Comparison of ENCODE assay signal across 8 cellular contexts in the genomic region with DNA sequence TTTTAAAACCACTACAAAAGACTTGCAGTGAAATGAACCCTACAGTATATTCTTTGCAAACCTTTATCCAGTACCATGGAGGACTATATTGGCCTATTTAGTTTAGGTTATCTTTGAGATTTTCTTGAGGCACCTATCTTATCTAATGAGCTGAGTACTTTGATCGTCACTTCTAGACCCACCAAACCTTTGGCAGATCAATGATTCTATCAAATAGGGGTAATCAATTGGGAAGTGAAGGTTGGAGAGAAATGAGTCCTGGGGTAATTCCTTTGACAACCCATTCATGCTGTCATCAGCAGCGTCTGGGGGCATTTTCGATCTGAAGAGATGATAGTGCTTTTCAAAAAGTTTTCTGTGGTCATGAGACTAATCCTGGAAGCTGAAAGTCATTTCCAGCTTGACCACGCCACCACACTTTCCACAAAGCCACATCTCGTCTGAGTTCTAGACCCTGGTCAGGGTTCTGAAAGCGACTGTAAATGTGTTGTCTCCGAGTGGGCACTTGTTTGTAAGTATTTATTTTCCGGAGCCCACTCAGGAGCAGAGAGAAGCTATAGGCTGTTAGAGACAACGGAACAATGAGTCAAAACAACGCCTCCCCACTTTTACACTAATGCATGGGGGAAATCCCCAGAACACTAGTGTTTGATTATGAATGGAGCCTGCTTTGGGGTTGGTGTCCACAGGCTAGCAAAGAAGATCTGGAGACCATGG. TPM values are rescaled to one million over a fixed set of nuclear protein-coding genes. Genes with fewer than 3 reads are reported as not detected.
DNase-seq lines count a peak whose midpoint lies in the region; ATAC-seq and TF ChIP-seq lines count a peak whose summit lies in the region.

No MANE protein-coding gene starts in this region.

- no peaks in the 10 kb centered on the region for H3K9me3 ChIP-seq in heart right ventricle

- DNase-seq in GM19238 (ENCODE audit: insufficient read length, low spot score): peak; percentile 39
- DNase-seq in activated T-cell treated with anti-CD3 and anti-CD28 coated beads for 24 hours (ENCODE audit: low read depth): peak; percentile 69
- DNase-seq in stimulated activated CD8-positive, alpha-beta memory T cell treated with anti-CD3 and anti-CD28 coated beads, Interleukin-15, amount 100 ng/mL, for 4 hours (ENCODE audit: low read depth in 2 of 2): peak; percentile 45 to 49
- DNase-seq in heart right ventricle: no peak
- no peak for DNase-seq in WTC11 (ENCODE audit: low spot score)
- DNase-seq in AML-193 (lab: John Stamatoyannopoulos, UW): no peak
- no peak for DNase-seq in NCI-H1694 treated with DMSO at 0.1 percent for 48 hours (lab: John Stamatoyannopoulos, UW)

- H3K36me3 Mint-ChIP-seq in WTC11: no peaks in the 10 kb centered on the region

- peaks cover 0 to 58% (median 42%) of the 10 kb centered on the region in 9 donors for H3K4me1 ChIP-seq in heart right ventricle

- ATAC-seq in HG03097 (IDR thresholded peaks at IDR 0.05; ENCODE audit: low FRiP score, unreplicated experiment) (peak; percentile 38), heart right ventricle (no peak), WTC11 (no peak)

- H3K4me3 ChIP-seq in heart right ventricle: no peak overlapping the region

- H3K27ac ChIP-seq in heart right ventricle: no peak overlapping the region

- peaks cover 49% of the 10 kb centered on the region for H3K27me3 Mint-ChIP-seq in WTC11 (ENCODE audit: low read depth)

- TF ChIP-seq CTCF in heart right ventricle (IDR thresholded peaks at IDR 0.05): no peak
- TF ChIP-seq CTCF in WTC11 (IDR thresholded peaks at IDR 0.05): no peak

- POLR2A ChIA-PET in WTC11 (lab: Charles Lee): no interaction called here

- H3K27ac Mint-ChIP-seq in WTC11: no peak overlapping the region

- no peaks in the 10 kb centered on the region for H3K9me3 Mint-ChIP-seq in WTC11

- peaks cover 33% of the 10 kb centered on the region for H3K4me1 Mint-ChIP-seq in WTC11

- CTCF ChIA-PET in WTC11 (lab: Charles Lee): interaction anchor here (0.6 to 1.6 kb wide), 2 partner anchors 9 to 201 kb away, joined by 3 to 4 read pairs; no protein-coding TSS in a partner anchor

- H3K36me3 ChIP-seq in heart right ventricle: peaks cover 0 to 31% (median 0%) of the 10 kb centered on the region in 9 donors

- H3K4me3 Mint-ChIP-seq in WTC11: no peak overlapping the region

- intact Hi-C loops in heart right ventricle (cut with DNase I): loop anchor here in 7 of 10 donors (10.0 kb wide), 4 partner anchors 197 to 377 kb away; no protein-coding TSS in a partner anchor

- 92 to 95% methylated on average over 10 of the region's 10 CpGs for WGBS in heart right ventricle, 2 donors

- peaks cover 0 to 31% (median 23%) of the 10 kb centered on the region in 7 donors for H3K27me3 ChIP-seq in heart right ventricle

TF ChIP-seq in WTC11, 78 proteins besides CTCF, POLR2A, EP300 and RAD21 (continues in another document):
- TF ChIP-seq, protein P1, sequence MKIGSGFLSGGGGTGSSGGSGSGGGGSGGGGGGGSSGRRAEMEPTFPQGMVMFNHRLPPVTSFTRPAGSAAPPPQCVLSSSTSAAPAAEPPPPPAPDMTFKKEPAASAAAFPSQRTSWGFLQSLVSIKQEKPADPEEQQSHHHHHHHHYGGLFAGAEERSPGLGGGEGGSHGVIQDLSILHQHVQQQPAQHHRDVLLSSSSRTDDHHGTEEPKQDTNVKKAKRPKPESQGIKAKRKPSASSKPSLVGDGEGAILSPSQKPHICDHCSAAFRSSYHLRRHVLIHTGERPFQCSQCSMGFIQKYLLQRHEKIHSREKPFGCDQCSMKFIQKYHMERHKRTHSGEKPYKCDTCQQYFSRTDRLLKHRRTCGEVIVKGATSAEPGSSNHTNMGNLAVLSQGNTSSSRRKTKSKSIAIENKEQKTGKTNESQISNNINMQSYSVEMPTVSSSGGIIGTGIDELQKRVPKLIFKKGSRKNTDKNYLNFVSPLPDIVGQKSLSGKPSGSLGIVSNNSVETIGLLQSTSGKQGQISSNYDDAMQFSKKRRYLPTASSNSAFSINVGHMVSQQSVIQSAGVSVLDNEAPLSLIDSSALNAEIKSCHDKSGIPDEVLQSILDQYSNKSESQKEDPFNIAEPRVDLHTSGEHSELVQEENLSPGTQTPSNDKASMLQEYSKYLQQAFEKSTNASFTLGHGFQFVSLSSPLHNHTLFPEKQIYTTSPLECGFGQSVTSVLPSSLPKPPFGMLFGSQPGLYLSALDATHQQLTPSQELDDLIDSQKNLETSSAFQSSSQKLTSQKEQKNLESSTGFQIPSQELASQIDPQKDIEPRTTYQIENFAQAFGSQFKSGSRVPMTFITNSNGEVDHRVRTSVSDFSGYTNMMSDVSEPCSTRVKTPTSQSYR (CRISPR knock-in tag; IDR thresholded peaks at IDR 0.05): no peak
- TF ChIP-seq ZNF396 (CRISPR knock-in tag; IDR thresholded peaks at IDR 0.05; ENCODE audit: borderline replicate concordance): no peak
- TF ChIP-seq, protein P2, sequence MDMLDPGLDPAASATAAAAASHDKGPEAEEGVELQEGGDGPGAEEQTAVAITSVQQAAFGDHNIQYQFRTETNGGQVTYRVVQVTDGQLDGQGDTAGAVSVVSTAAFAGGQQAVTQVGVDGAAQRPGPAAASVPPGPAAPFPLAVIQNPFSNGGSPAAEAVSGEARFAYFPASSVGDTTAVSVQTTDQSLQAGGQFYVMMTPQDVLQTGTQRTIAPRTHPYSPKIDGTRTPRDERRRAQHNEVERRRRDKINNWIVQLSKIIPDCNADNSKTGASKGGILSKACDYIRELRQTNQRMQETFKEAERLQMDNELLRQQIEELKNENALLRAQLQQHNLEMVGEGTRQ (CRISPR knock-in tag; IDR thresholded peaks at IDR 0.05): no peak
- TF ChIP-seq NFATC4 (CRISPR knock-in tag; IDR thresholded peaks at IDR 0.05): no peak
- TF ChIP-seq HMGA2 (CRISPR knock-in tag; IDR thresholded peaks at IDR 0.05): no peak
- no peak for TF ChIP-seq TP53 (CRISPR knock-in tag; IDR thresholded peaks at IDR 0.05)
- TF ChIP-seq, protein P3, sequence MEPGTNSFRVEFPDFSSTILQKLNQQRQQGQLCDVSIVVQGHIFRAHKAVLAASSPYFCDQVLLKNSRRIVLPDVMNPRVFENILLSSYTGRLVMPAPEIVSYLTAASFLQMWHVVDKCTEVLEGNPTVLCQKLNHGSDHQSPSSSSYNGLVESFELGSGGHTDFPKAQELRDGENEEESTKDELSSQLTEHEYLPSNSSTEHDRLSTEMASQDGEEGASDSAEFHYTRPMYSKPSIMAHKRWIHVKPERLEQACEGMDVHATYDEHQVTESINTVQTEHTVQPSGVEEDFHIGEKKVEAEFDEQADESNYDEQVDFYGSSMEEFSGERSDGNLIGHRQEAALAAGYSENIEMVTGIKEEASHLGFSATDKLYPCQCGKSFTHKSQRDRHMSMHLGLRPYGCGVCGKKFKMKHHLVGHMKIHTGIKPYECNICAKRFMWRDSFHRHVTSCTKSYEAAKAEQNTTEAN (CRISPR knock-in tag; IDR thresholded peaks at IDR 0.05): no peak
- TF ChIP-seq NR2C2 (CRISPR knock-in tag; IDR thresholded peaks at IDR 0.05): no peak
- TF ChIP-seq RORB (CRISPR knock-in tag; IDR thresholded peaks at IDR 0.05): no peak
- no peak for TF ChIP-seq ESRRA (CRISPR knock-in tag; IDR thresholded peaks at IDR 0.05; ENCODE audit: borderline replicate concordance)
- TF ChIP-seq ZNF416 (CRISPR knock-in tag; IDR thresholded peaks at IDR 0.05): no peak
- no peak for TF ChIP-seq SMAD3 (CRISPR knock-in tag; IDR thresholded peaks at IDR 0.05; ENCODE audit: borderline replicate concordance)
- TF ChIP-seq, protein P4, sequence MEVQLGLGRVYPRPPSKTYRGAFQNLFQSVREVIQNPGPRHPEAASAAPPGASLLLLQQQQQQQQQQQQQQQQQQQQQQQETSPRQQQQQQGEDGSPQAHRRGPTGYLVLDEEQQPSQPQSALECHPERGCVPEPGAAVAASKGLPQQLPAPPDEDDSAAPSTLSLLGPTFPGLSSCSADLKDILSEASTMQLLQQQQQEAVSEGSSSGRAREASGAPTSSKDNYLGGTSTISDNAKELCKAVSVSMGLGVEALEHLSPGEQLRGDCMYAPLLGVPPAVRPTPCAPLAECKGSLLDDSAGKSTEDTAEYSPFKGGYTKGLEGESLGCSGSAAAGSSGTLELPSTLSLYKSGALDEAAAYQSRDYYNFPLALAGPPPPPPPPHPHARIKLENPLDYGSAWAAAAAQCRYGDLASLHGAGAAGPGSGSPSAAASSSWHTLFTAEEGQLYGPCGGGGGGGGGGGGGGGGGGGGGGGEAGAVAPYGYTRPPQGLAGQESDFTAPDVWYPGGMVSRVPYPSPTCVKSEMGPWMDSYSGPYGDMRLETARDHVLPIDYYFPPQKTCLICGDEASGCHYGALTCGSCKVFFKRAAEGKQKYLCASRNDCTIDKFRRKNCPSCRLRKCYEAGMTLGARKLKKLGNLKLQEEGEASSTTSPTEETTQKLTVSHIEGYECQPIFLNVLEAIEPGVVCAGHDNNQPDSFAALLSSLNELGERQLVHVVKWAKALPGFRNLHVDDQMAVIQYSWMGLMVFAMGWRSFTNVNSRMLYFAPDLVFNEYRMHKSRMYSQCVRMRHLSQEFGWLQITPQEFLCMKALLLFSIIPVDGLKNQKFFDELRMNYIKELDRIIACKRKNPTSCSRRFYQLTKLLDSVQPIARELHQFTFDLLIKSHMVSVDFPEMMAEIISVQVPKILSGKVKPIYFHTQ (CRISPR knock-in tag; IDR thresholded peaks at IDR 0.05): no peak
- TF ChIP-seq ZNF121 (CRISPR knock-in tag; IDR thresholded peaks at IDR 0.05): no peak
- TF ChIP-seq, protein P5, sequence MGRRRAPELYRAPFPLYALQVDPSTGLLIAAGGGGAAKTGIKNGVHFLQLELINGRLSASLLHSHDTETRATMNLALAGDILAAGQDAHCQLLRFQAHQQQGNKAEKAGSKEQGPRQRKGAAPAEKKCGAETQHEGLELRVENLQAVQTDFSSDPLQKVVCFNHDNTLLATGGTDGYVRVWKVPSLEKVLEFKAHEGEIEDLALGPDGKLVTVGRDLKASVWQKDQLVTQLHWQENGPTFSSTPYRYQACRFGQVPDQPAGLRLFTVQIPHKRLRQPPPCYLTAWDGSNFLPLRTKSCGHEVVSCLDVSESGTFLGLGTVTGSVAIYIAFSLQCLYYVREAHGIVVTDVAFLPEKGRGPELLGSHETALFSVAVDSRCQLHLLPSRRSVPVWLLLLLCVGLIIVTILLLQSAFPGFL (CRISPR knock-in tag; IDR thresholded peaks at IDR 0.05; ENCODE audit: borderline replicate concordance): no peak

RNA-seq across cellular contexts. Expression of a gene that starts 4.8 kb away (rescaled TPM):
- total RNA-seq in heart right ventricle (10 to 100 TPM in 1 of 10 donors, 1 to 10 TPM in 7, under 1 TPM in 2; 0.49 to 19.3 (median 3.6) TPM), WTC11 (2021) (0.92 to 1.6 TPM (median 1.6 TPM) in 3 replicates)
- 1 to 10 TPM in 1 of 2 donors, under 1 TPM in 1; 0.99 to 2.2 TPM for polyA plus RNA-seq in heart right ventricle

RNA-seq across cellular contexts. Expression of a gene that starts 6.8 kb away (rescaled TPM):
- 10 to 100 TPM; 14.9 to 21.0 (median 17.5) TPM for total RNA-seq in heart right ventricle
- polyA plus RNA-seq in heart right ventricle: 10 to 100 TPM in 1 of 2 donors, 1 to 10 TPM in 1; 5.1 to 14.6 TPM
- total RNA-seq in WTC11 (2021): 29.3 to 30.6 TPM (median 29.8 TPM) in 3 replicates

Comparison
In these comparisons a context has a peak if more than half of its experiments do, and no peak if none do; other contexts are left out.
1. DNase-seq: peak in GM19238 (single experiment), activated T-cell treated with anti-CD3 and anti-CD28 coated beads for 24 hours (single experiment) and stimulated activated CD8-positive, alpha-beta memory T cell treated with anti-CD3 and anti-CD28 coated beads, Interleukin-15, amount 100 ng/mL, for 4 hours (2 of 2); none in heart right ventricle (0 of 2), WTC11 (single experiment), AML-193 (0 of 2) and NCI-H1694 treated with DMSO at 0.1 percent for 48 hours (single experiment).